8 cellular contexts compared by ENCODE assay signal in genomic region chr18:57434536-57435494, GRCh38. TPM values are rescaled to one million over a fixed set of nuclear protein-coding genes. Genes with fewer than 3 reads are reported as not detected.
A peak's percentile ranks its signal among the peaks of the same experiment; 100 is the strongest.
DNase-seq lines count a peak whose midpoint lies in the region; ATAC-seq and TF ChIP-seq lines count a peak whose summit lies in the region.

ONECUT2 (plus strand) TSS chr18:57435374; CDS start chr18:57435717, 343 bp downstream.

- ATAC-seq in HG03064 (IDR thresholded peaks at IDR 0.05; ENCODE audit: low read depth, unreplicated experiment) (peak; percentile 88), GM19351 (IDR thresholded peaks at IDR 0.05; ENCODE audit: unreplicated experiment) (no peak)

- no peaks in the 10 kb centered on the region for H3K9me3 Mint-ChIP-seq in chondrocyte (ENCODE audit: low read depth)

- H3K36me3 Mint-ChIP-seq in chondrocyte (ENCODE audit: low read depth): peaks cover 2% of the 10 kb centered on the region

- H3K4me1 Mint-ChIP-seq in chondrocyte (ENCODE audit: low read depth): peaks cover 47% of the 10 kb centered on the region

- H3K27me3 Mint-ChIP-seq in chondrocyte (ENCODE audit: low read depth): peaks cover 86% of the 10 kb centered on the region

- H3K27ac Mint-ChIP-seq in chondrocyte (ENCODE audit: unreplicated experiment): no peak within 1 kb of the TSS

- DNase-seq in ELR (ENCODE audit: low read depth) (peak; percentile 89), NCI-H345 (lab: John Stamatoyannopoulos, UW) (peak; percentile 98), chondrocyte (ENCODE audit: low spot score) (peak; percentile 96), kidney glomerular epithelial cell (lab: John Stamatoyannopoulos, UW) (peak; percentile 90)
- peak; percentile 68 for DNase-seq in activated CD4-positive, CD25-positive, alpha-beta regulatory T cell treated with anti-CD3 and anti-CD28 coated beads, Interleukin-2, amount 50 U/mL, for 72 hours
- peak; percentile 55 for DNase-seq in stimulated activated CD4-positive, alpha-beta T cell treated with anti-CD3 and anti-CD28 coated beads, Interleukin-12 subunit alpha, Interleukin-12 subunit beta, amount 100 ng/mL, for 4 hours

- TF ChIP-seq CTCF in chondrocyte (IDR thresholded peaks at IDR 0.05): no peak

- peak within 1 kb of the TSS; percentile 75 for H3K4me3 Mint-ChIP-seq in chondrocyte (ENCODE audit: unreplicated experiment)

RNA-seq across cellular contexts. Expression of gene ONECUT2, which starts in this region (rescaled TPM):
- 0.05 to 0.08 TPM (median 0.05 TPM) in 3 replicates for total RNA-seq in chondrocyte

Comparison
In these comparisons a context has a peak if more than half of its experiments do, and no peak if none do; other contexts are left out.
1. Peak in DNase-seq in chondrocyte; RNA of the gene not detected or under 1 TPM.